Comparison of ENCODE assay signal across 15 cellular contexts in the genomic region with DNA sequence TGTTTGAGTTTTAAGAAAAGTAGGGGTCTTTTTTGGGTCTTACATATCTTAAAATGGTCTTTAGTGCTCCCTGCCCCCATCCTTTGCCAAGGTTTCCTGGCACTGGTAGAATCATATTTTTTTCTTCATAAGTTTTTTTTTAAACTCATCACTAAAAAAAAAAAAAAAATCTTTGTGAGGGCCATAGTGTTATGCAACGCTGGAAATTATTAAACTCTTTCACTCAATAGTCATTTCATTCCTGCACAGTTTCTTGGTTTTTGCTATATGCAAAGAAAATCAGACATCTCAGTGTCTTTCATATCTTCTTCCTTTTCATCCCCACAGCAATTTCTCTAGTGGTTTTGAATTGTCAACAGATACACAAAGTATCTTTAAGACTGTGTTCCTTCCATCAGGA.
A peak's percentile ranks its signal among the peaks of the same experiment; 100 is the strongest.
DNase-seq lines count a peak whose midpoint lies in the region; ATAC-seq and TF ChIP-seq lines count a peak whose summit lies in the region.
"Had no signal": no experiment of that assay in that cellular context is flagged by ENCODE, and none has a peak within 500 bp of the region (broad histone marks: within the 10 kb centered on the region; RNA-seq: fewer than 3 reads in every experiment).

No MANE protein-coding gene starts in this region.

- no peaks in the 10 kb centered on the region for H3K27me3 ChIP-seq in smooth muscle cell (ENCODE audit: low read depth)
- no peaks in the 10 kb centered on the region for H3K27me3 ChIP-seq in H7 (ENCODE audit: control insufficient read depth, insufficient read depth, low read length)
- H3K27me3 ChIP-seq: upper lobe of right lung had no signal

- H3K4me1 ChIP-seq in smooth muscle cell (ENCODE audit: low read depth) = no peaks in the 10 kb centered on the region
- H3K4me1 ChIP-seq: upper lobe of right lung had no signal

- H3K27me3 Mint-ChIP-seq in CD14-positive monocyte (ENCODE audit: low read depth in 3 of 3) = peaks cover 0 to 1% (median 0%) of the 10 kb centered on the region in 3 donors
- H3K27me3 Mint-ChIP-seq in activated T-helper 17 cell treated with anti-CD3 and anti-CD28 coated beads, Interleukin-2, amount 50 U/mL, for 72 hours = peaks cover 3% of the 10 kb centered on the region

- no peak overlapping the region for H3K4me2 ChIP-seq in smooth muscle cell

- DNase-seq in CD14-positive monocyte (ENCODE audit: low spot score) (no peak), smooth muscle cell (lab: John Stamatoyannopoulos, UW; ENCODE audit: unreplicated experiment) (no peak), NCI-H2227 treated with DMSO at 0.1 percent for 48 hours (lab: John Stamatoyannopoulos, UW) (no peak), H7 (no peak)
- DNase-seq: activated CD8-positive, alpha-beta memory T cell treated with anti-CD3 and anti-CD28 coated beads for 24 hours; caudate nucleus; GDM1; SHP77 treated with DMSO at 0.1 percent for 48 hours; stimulated activated CD4-positive, alpha-beta T cell treated with anti-CD3 and anti-CD28 coated beads, Interleukin-15, amount 100 ng/mL, for 24 hours; upper lobe of right lung had no signal

- intact Hi-C loops in CD14-positive monocyte (cut with micrococcal nuclease) = loop anchor here in 1 of 2 donors (5.0 kb wide), 1 partner anchor 33 kb away; no protein-coding TSS in a partner anchor

- ATAC-seq in GM19438 (IDR thresholded peaks at IDR 0.05; ENCODE audit: low read depth, unreplicated experiment) = peak; percentile 29
- ATAC-seq in HG02840 (IDR thresholded peaks at IDR 0.05; ENCODE audit: low FRiP score, unreplicated experiment) = peak; percentile 37
- ATAC-seq in HG03442 (IDR thresholded peaks at IDR 0.05; ENCODE audit: unreplicated experiment) = peak; percentile 34
- no peak for ATAC-seq in activated T-helper 17 cell treated with anti-CD3 and anti-CD28 coated beads, Interleukin-2, amount 50 U/mL, for 72 hours (replicated peaks)

- H3K36me3 ChIP-seq in smooth muscle cell (ENCODE audit: low read depth) = no peaks in the 10 kb centered on the region
- H3K36me3 ChIP-seq in H7 (replicated peaks; ENCODE audit: control insufficient read depth, insufficient read depth, low read length) = no peaks in the 10 kb centered on the region
- H3K36me3 ChIP-seq: upper lobe of right lung had no signal

- no peak overlapping the region for H3K27ac ChIP-seq in smooth muscle cell (ENCODE audit: low read depth)
- H3K27ac ChIP-seq: upper lobe of right lung had no signal

- H3K27ac Mint-ChIP-seq in CD14-positive monocyte = peak overlapping the region; percentile 86 to 92 (median 88)
- no peak overlapping the region for H3K27ac Mint-ChIP-seq in activated T-helper 17 cell treated with anti-CD3 and anti-CD28 coated beads, Interleukin-2, amount 50 U/mL, for 72 hours
- H3K27ac Mint-ChIP-seq: activated naive CD4-positive, alpha-beta T cell treated with anti-CD3 and anti-CD28 coated beads, Interleukin-2, amount 50 U/mL, for 24 hours had no signal

- H3K9ac ChIP-seq in smooth muscle cell (ENCODE audit: low read depth) = no peak overlapping the region

- peaks cover 62% of the 10 kb centered on the region for H3K4me1 Mint-ChIP-seq in CD14-positive monocyte
- H3K4me1 Mint-ChIP-seq in activated T-helper 17 cell treated with anti-CD3 and anti-CD28 coated beads, Interleukin-2, amount 50 U/mL, for 72 hours = peaks cover 8% of the 10 kb centered on the region

- peaks cover 2 to 5% (median 5%) of the 10 kb centered on the region in 7 donors for H3K9me3 Mint-ChIP-seq in CD14-positive monocyte
- no peaks in the 10 kb centered on the region for H3K9me3 Mint-ChIP-seq in activated T-helper 17 cell treated with anti-CD3 and anti-CD28 coated beads, Interleukin-2, amount 50 U/mL, for 72 hours
- H3K9me3 Mint-ChIP-seq: activated naive CD4-positive, alpha-beta T cell treated with anti-CD3 and anti-CD28 coated beads, Interleukin-2, amount 50 U/mL, for 24 hours had no signal

- no peak overlapping the region for H3K4me3 ChIP-seq in smooth muscle cell
- no peak overlapping the region for H3K4me3 ChIP-seq in H7 (ENCODE audit: insufficient read depth, low read depth, low read length)
- H3K4me3 ChIP-seq: upper lobe of right lung had no signal

- no peaks in the 10 kb centered on the region for H3K79me2 ChIP-seq in smooth muscle cell (ENCODE audit: low read depth)

- 90% methylated on average over 1 of the region's 1 CpG for WGBS in smooth muscle cell (ENCODE audit: low lambda C conversion rate)

- H3K4me3 Mint-ChIP-seq in CD14-positive monocyte = peak overlapping the region in 1 of 2 donors; percentile 42
- H3K4me3 Mint-ChIP-seq in activated T-helper 17 cell treated with anti-CD3 and anti-CD28 coated beads, Interleukin-2, amount 50 U/mL, for 72 hours = no peak overlapping the region
- H3K4me3 Mint-ChIP-seq: activated naive CD4-positive, alpha-beta T cell treated with anti-CD3 and anti-CD28 coated beads, Interleukin-2, amount 50 U/mL, for 24 hours had no signal

- no peaks in the 10 kb centered on the region for H3F3A ChIP-seq in smooth muscle cell (ENCODE audit: low read depth)

- no peak overlapping the region for H2AFZ ChIP-seq in smooth muscle cell (ENCODE audit: low read depth)

- TF ChIP-seq CTCF in CD14-positive monocyte (IDR thresholded peaks at IDR 0.05) (no peak), smooth muscle cell (IDR thresholded peaks at IDR 0.05; ENCODE audit: borderline replicate concordance, insufficient read depth, poor library complexity, severe bottlenecking) (no peak)

- no peaks in the 10 kb centered on the region for H4K20me1 ChIP-seq in smooth muscle cell (ENCODE audit: low read depth)

- peaks cover 36 to 59% of the 10 kb centered on the region in 2 donors for H3K36me3 Mint-ChIP-seq in CD14-positive monocyte
- no peaks in the 10 kb centered on the region for H3K36me3 Mint-ChIP-seq in activated T-helper 17 cell treated with anti-CD3 and anti-CD28 coated beads, Interleukin-2, amount 50 U/mL, for 72 hours (ENCODE audit: low read depth)
- H3K36me3 Mint-ChIP-seq: activated naive CD4-positive, alpha-beta T cell treated with anti-CD3 and anti-CD28 coated beads, Interleukin-2, amount 50 U/mL, for 24 hours had no signal

- H3K9me3 ChIP-seq in smooth muscle cell (replicated peaks; ENCODE audit: low read depth) = no peaks in the 10 kb centered on the region
- H3K9me3 ChIP-seq: upper lobe of right lung had no signal
